ENCODE assay signal across 8 cellular contexts in the genomic region with DNA sequence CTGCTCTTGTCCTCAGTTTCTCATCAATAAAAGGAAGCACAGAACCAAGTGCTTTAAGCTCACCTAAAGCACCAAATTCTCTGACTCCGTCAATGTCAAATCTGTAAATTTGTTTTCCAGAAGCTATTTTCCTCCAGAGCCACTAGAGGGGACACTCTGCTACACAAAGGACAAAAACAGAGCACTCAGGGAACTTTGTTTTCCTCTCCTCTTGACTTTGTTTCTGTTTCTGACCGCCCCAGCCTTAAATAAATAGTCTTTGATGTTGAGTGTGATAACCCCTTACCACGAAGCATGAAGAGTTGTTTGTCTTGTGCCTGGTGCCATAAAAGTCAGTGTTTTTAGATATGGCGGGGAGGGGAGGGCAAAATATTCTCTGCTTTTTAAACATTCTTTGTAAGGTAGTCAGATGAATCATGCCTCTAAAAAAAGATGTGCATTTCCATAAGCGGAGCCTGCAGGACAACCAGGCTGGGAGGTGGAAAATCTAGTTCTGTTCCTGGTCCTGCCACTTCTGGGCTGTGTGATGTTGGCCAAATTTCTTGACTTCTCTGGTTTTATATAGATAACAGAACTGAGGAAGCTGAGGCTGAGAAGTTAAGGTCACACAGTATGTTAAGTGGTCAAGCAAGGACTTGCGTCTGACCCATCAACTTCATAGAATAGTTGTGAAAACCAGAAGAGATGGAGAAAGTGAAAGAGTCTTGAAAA. TPM values are rescaled to one million over a fixed set of nuclear protein-coding genes. Genes with fewer than 3 reads are reported as not detected.
DNase-seq lines count a peak whose midpoint lies in the region; ATAC-seq and TF ChIP-seq lines count a peak whose summit lies in the region.

No MANE protein-coding gene starts in this region.

- no peak overlapping the region for H3K4me3 Mint-ChIP-seq in endodermal cell

- H3K4me1 Mint-ChIP-seq in endodermal cell = peaks cover 17% of the 10 kb centered on the region

- peaks cover 18% of the 10 kb centered on the region for H3K9me3 Mint-ChIP-seq in endodermal cell

- intact Hi-C loops in aorta (cut with DNase I) = loop anchor here (2.0 to 5.0 kb wide), 3 partner anchors 49 to 92 kb away; no protein-coding TSS in a partner anchor

- H3K9me3 ChIP-seq in endodermal cell (ENCODE audit: control insufficient read depth, low read length) = peaks cover 10% of the 10 kb centered on the region
- H3K9me3 ChIP-seq in mesodermal cell (ENCODE audit: control insufficient read depth, low read length) = peaks cover 9% of the 10 kb centered on the region
- H3K9me3 ChIP-seq in aorta (ENCODE audit: control insufficient read depth, low read length) = no peaks in the 10 kb centered on the region

- 0 out of 2 replicates have a peak, but pooled peaks cover 3% of the 10 kb centered on the region for H3K79me2 ChIP-seq in KMS-11 (ENCODE audit: insufficient read depth, low read depth)

- H3K9ac ChIP-seq in KMS-11 (peak overlapping the region; percentile 31; the same call in 1 of the 2 replicates), endodermal cell (ENCODE audit: extremely low read depth, low read length, poor library complexity, severe bottlenecking) (no peak overlapping the region)

- TF ChIP-seq CTCF in KMS-11 (conservative IDR thresholded peaks at IDR 0.05; ENCODE audit: low read depth, low read length) (peak; percentile 87), endodermal cell (conservative IDR thresholded peaks at IDR 0.05) (peak; percentile 89)

- peak; percentile 83 for DNase-seq in DMS153 (lab: John Stamatoyannopoulos, UW)
- DNase-seq in SK-MEL-5 (ENCODE audit: low read depth, low spot score) = peak; percentile 75
- DNase-seq in endodermal cell = peak; percentile 52
- DNase-seq in aorta = peak in 1 of 2 donors; percentile 49
- no peak for DNase-seq in stimulated activated CD8-positive, alpha-beta memory T cell treated with anti-CD3 and anti-CD28 coated beads, Interleukin-4, amount 100 ng/mL, for 48 hours

- no peaks in the 10 kb centered on the region for H3K36me3 ChIP-seq in KMS-11 (ENCODE audit: insufficient read depth)
- H3K36me3 ChIP-seq in endodermal cell (ENCODE audit: control insufficient read depth, insufficient read depth, low read length) = no peaks in the 10 kb centered on the region
- H3K36me3 ChIP-seq in mesodermal cell (ENCODE audit: control insufficient read depth, insufficient read depth, low read length) = no peaks in the 10 kb centered on the region
- H3K36me3 ChIP-seq in aorta (ENCODE audit: control insufficient read depth in 1 of 2, insufficient read depth in 2 of 2, low read length in 1 of 2) = no peaks in the 10 kb centered on the region

- H3K27ac Mint-ChIP-seq in endodermal cell = peak overlapping the region; percentile 44

- ATAC-seq in GM19395 (IDR thresholded peaks at IDR 0.05; ENCODE audit: unreplicated experiment) (peak; percentile 71), aorta (ENCODE audit: low FRiP score) (peak; percentile 90)

- H3K36me3 Mint-ChIP-seq in endodermal cell (ENCODE audit: low read depth) = no peaks in the 10 kb centered on the region

- H3K4me2 ChIP-seq in KMS-11 = peak overlapping the region; percentile 83

- in situ Hi-C loops in SK-MEL-5 (cut with HindIII; ENCODE audit: low pct_unique_long_range_greater_than_20kb, low sequenced_read_pairs) = no loop called here

- WGBS in endodermal cell (ENCODE audit: insufficient coverage in 1 of 2, insufficient read length in 1 of 2), 2 experiments = 30 to 47% methylated on average over 4 to 6 of the region's 6 CpGs
- 49 to 52% methylated on average over 3 to 4 of the region's 6 CpGs for WGBS in mesodermal cell (ENCODE audit: insufficient coverage in 2 of 2), 2 experiments
- 9 to 11% methylated on average over 6 of the region's 6 CpGs for WGBS in aorta, 2 donors

- H4K20me1 ChIP-seq in KMS-11 (ENCODE audit: insufficient read depth) = no peaks in the 10 kb centered on the region

- H3K4me1 ChIP-seq in KMS-11 (ENCODE audit: low read depth, poor library complexity, severe bottlenecking) = peaks cover 49% of the 10 kb centered on the region
- H3K4me1 ChIP-seq in endodermal cell (ENCODE audit: control insufficient read depth, insufficient read depth, low read length) = peaks cover 3% of the 10 kb centered on the region
- H3K4me1 ChIP-seq in mesodermal cell (ENCODE audit: control insufficient read depth, insufficient read depth, low read length, poor library complexity, severe bottlenecking) = peaks cover 17% of the 10 kb centered on the region
- peaks cover 0 to 4% of the 10 kb centered on the region in 2 donors for H3K4me1 ChIP-seq in aorta (ENCODE audit: control insufficient read depth in 1 of 2, insufficient read depth in 2 of 2, low read length in 2 of 2)

- peak overlapping the region; percentile 80 for H3K4me3 ChIP-seq in KMS-11 (IDR thresholded peaks at IDR 0.05; ENCODE audit: insufficient read depth, low read depth, low read length)
- no peak overlapping the region for H3K4me3 ChIP-seq in endodermal cell (ENCODE audit: low read length)
- no peak overlapping the region for H3K4me3 ChIP-seq in mesodermal cell (ENCODE audit: extremely low read depth, insufficient read depth, low read length, poor library complexity, severe bottlenecking)
- no peak overlapping the region for H3K4me3 ChIP-seq in aorta (ENCODE audit: low read length in 2 of 2)

- peak overlapping the region; percentile 53 for H2AFZ ChIP-seq in KMS-11 (ENCODE audit: low read depth)

- H3K27me3 Mint-ChIP-seq in endodermal cell (ENCODE audit: insufficient read depth) = peaks cover 4% of the 10 kb centered on the region

- no peaks in the 10 kb centered on the region for H3K27me3 ChIP-seq in KMS-11 (ENCODE audit: insufficient read depth, low read depth)
- H3K27me3 ChIP-seq in endodermal cell (ENCODE audit: control insufficient read depth, insufficient read depth, low read length, poor library complexity, severe bottlenecking) = no peaks in the 10 kb centered on the region
- H3K27me3 ChIP-seq in aorta (ENCODE audit: control insufficient read depth in 1 of 2, insufficient read depth in 2 of 2, low read length in 1 of 2) = no peaks in the 10 kb centered on the region

- H3K27ac ChIP-seq in KMS-11 = peak overlapping the region; percentile 41; the same call in 1 of the 2 replicates
- H3K27ac ChIP-seq in endodermal cell (ENCODE audit: low read depth, low read length) = no peak overlapping the region
- H3K27ac ChIP-seq in mesodermal cell (ENCODE audit: low read depth, low read length, severe bottlenecking) = peak overlapping the region; percentile 62
- peak overlapping the region; percentile 59 to 73 for H3K27ac ChIP-seq in aorta (ENCODE audit: low read depth in 1 of 2, low read length in 2 of 2)

RNA-seq across cellular contexts. Expression of a gene that starts 7.3 kb away (rescaled TPM):
- 106 and 122 TPM in 2 replicates for total RNA-seq in SK-MEL-5 (2014; rRNA removed; shearing (Covaris generic))
- 53.3 and 82.7 TPM in 2 replicates for polyA plus RNA-seq in SK-MEL-5 (2015; cell fraction: cytosol; rRNA removed)
- polyA plus RNA-seq in SK-MEL-5 (2015; cell fraction: nucleus; rRNA removed) = 50.6 and 68.8 TPM in 2 replicates
- total RNA-seq in endodermal cell (10 to 100 TPM; 27.3 to 28.2 TPM), aorta (100 to 1,000 TPM; 132 to 139 TPM)
- polyA plus RNA-seq in endodermal cell (2013, experiment 1 of 2) = 19.0 TPM
- polyA plus RNA-seq in endodermal cell (2013, experiment 2 of 2) = 17.6 TPM
- 37.0 TPM for polyA plus RNA-seq in mesodermal cell (2013, experiment 1 of 2)
- 34.1 TPM for polyA plus RNA-seq in mesodermal cell (2013, experiment 2 of 2)
- 10 to 100 TPM; 21.2 to 35.8 TPM for polyA plus RNA-seq in aorta
